In the genomic region with DNA sequence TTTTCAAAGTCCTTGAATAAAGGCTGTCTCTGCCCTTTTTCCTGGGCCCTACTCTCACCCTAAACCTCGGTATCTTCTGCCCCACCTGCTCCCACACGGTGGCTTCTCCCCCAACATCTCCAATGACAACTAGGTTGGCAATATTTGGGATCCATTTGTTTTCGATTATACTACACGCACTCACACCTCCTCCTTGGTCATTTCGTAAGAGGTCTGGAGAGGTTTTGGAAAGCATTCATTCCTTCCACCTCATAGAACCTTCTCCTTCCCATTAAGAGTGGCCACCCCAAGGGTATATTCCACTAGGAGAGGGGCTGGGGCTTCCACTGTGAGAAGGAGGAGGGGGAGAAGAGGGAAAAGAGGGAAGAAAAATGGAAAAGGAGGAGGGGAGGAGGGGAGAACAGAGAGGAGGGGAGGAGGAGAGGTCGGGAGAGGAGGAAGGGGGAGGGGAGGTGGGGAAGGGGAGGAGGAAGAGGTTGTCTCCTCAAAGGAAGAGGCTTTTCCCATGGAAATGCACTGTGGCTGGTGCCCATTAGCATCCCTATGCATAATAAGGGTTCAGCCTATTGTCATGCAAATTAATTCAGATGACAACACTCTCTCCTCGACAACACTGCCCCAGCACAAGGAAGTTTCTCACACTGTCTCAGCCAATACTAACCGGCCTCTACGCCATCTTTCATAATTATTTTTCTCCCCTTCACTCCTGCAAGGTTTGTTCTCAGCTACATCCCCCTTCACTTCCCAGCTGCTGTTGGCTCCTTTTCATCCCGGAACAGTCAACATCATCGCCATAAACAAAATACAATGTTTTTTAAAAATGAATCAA, we compare ENCODE assay signal across 12 cellular contexts. TPM values are rescaled to one million over a fixed set of nuclear protein-coding genes. Genes with fewer than 3 reads are reported as not detected.
DNase-seq lines count a peak whose midpoint lies in the region; ATAC-seq and TF ChIP-seq lines count a peak whose summit lies in the region.
"Had no signal": no experiment of that assay in that cellular context is flagged by ENCODE, and none has a peak within 500 bp of the region (broad histone marks: within the 10 kb centered on the region; RNA-seq: fewer than 3 reads in every experiment).

No MANE protein-coding gene starts in this region.

- H3K27ac ChIP-seq in GM23338 (ENCODE audit: low read depth) (peak overlapping the region; percentile 96), SJCRH30 (peak overlapping the region; percentile 58), right cardiac atrium (ENCODE audit: low read length) (peak overlapping the region; percentile 97), sigmoid colon (no peak overlapping the region)
- H3K27ac ChIP-seq: thoracic aorta had no signal

- no peak for TF ChIP-seq POLR2A in sigmoid colon (IDR thresholded peaks at IDR 0.05)

- TF ChIP-seq CTCF in GM23338 (conservative IDR thresholded peaks at IDR 0.05; ENCODE audit: low read depth in 2 of 2): no peak
- TF ChIP-seq CTCF in HFFc6 (IDR thresholded peaks at IDR 0.05): no peak
- no peak for TF ChIP-seq CTCF in sigmoid colon (IDR thresholded peaks at IDR 0.05)

- peak; percentile 97 for ATAC-seq in GM23338
- peak; percentile 19 to 46 for ATAC-seq in right cardiac atrium

- no peaks in the 10 kb centered on the region for H4K20me1 ChIP-seq in GM23338 (replicated peaks; ENCODE audit: insufficient read depth)

- H3K36me3 Mint-ChIP-seq in GM23338 (ENCODE audit: low read depth): peaks cover 9% of the 10 kb centered on the region
- no peaks in the 10 kb centered on the region for H3K36me3 Mint-ChIP-seq in HFFc6 (ENCODE audit: low read depth)
- no peaks in the 10 kb centered on the region for H3K36me3 Mint-ChIP-seq in T-helper 2 cell treated with Interferon-gamma antibody and Interleukin-4, amounts not matched to agents 5 μg/mL and 100 μg/mL, for 36 hours (ENCODE audit: low read depth)

- intact Hi-C loops in right cardiac atrium (cut with DNase I) (no loop called here), sigmoid colon (cut with DNase I) (no loop called here)

- no peaks in the 10 kb centered on the region for H3K79me2 ChIP-seq in GM23338 (replicated peaks; ENCODE audit: insufficient read depth)

- WGBS in right cardiac atrium: 53% methylated on average over 11 of the region's 11 CpGs
- WGBS in sigmoid colon, 2 donors: 61 to 81% methylated on average over 11 of the region's 11 CpGs

- DNase-seq in GM23338 (ENCODE audit: low spot score) (peak; percentile 99), SJCRH30 (peak in 1 of 2 experiments; percentile 29), right cardiac atrium (no peak), pons (ENCODE audit: low spot score) (peak; percentile 91), HFFc6 (no peak), sigmoid colon (no peak)
- DNase-seq in activated T-cell treated with anti-CD3 and anti-CD28 coated beads, Interleukin-2, amount 50 U/mL, for 48 hours: no peak
- no peak for DNase-seq in T-helper 2 cell treated with Interferon-gamma antibody and Interleukin-4, amounts not matched to agents 5 μg/mL and 100 μg/mL, for 36 hours (ENCODE audit: low spot score)
- DNase-seq: NCI-H1436 had no signal

- H3K4me1 ChIP-seq in GM23338 (ENCODE audit: insufficient read depth) (peaks cover 21% of the 10 kb centered on the region), SJCRH30 (peaks cover 18% of the 10 kb centered on the region), right cardiac atrium (ENCODE audit: control insufficient read depth, insufficient read depth, low read length) (peaks cover 2% of the 10 kb centered on the region), sigmoid colon (peaks cover 0 to 14% (median 11%) of the 10 kb centered on the region in 4 donors)

- H3K9me2 ChIP-seq in GM23338 (ENCODE audit: insufficient read depth): peaks cover 13% of the 10 kb centered on the region

- H3F3A ChIP-seq in GM23338 (replicated peaks; ENCODE audit: low read depth): no peaks in the 10 kb centered on the region

- H3K36me3 ChIP-seq in GM23338 (ENCODE audit: insufficient read depth) (no peaks in the 10 kb centered on the region), SJCRH30 (no peaks in the 10 kb centered on the region), sigmoid colon (no peaks in the 10 kb centered on the region)
- H3K36me3 ChIP-seq: adrenal gland, thoracic aorta had no signal

- H3K9me3 ChIP-seq in SJCRH30 (replicated peaks) (no peaks in the 10 kb centered on the region), right cardiac atrium (ENCODE audit: control insufficient read depth, low read length) (no peaks in the 10 kb centered on the region), sigmoid colon (no peaks in the 10 kb centered on the region)
- H3K9me3 ChIP-seq: adrenal gland, thoracic aorta had no signal

- TF ChIP-seq EP300 in sigmoid colon (IDR thresholded peaks at IDR 0.05): no peak

- H3K4me1 Mint-ChIP-seq in GM23338 (peaks cover 40% of the 10 kb centered on the region), HFFc6 (ENCODE audit: low read depth) (peaks cover 22% of the 10 kb centered on the region)
- H3K4me1 Mint-ChIP-seq in T-helper 2 cell treated with Interferon-gamma antibody and Interleukin-4, amounts not matched to agents 5 μg/mL and 100 μg/mL, for 36 hours (ENCODE audit: low read depth): no peaks in the 10 kb centered on the region

- no peak overlapping the region for H2AFZ ChIP-seq in GM23338

- H3K9me3 Mint-ChIP-seq in GM23338 (no peaks in the 10 kb centered on the region; the same call in 1 of the 3 replicates), HFFc6 (no peaks in the 10 kb centered on the region)
- H3K9me3 Mint-ChIP-seq in T-helper 2 cell treated with Interferon-gamma antibody and Interleukin-4, amounts not matched to agents 5 μg/mL and 100 μg/mL, for 36 hours: no peaks in the 10 kb centered on the region

- peaks cover 7% of the 10 kb centered on the region for H3K27me3 Mint-ChIP-seq in GM23338 (ENCODE audit: insufficient read depth, low read depth, poor library complexity)
- H3K27me3 Mint-ChIP-seq in HFFc6 (ENCODE audit: insufficient read depth): peaks cover 6% of the 10 kb centered on the region
- H3K27me3 Mint-ChIP-seq in T-helper 2 cell treated with Interferon-gamma antibody and Interleukin-4, amounts not matched to agents 5 μg/mL and 100 μg/mL, for 36 hours (ENCODE audit: low read depth): no peaks in the 10 kb centered on the region

- H3K27me3 ChIP-seq in GM23338 (ENCODE audit: insufficient read depth) (no peaks in the 10 kb centered on the region), SJCRH30 (no peaks in the 10 kb centered on the region), right cardiac atrium (ENCODE audit: control insufficient read depth, insufficient read depth) (no peaks in the 10 kb centered on the region), sigmoid colon (no peaks in the 10 kb centered on the region)
- H3K27me3 ChIP-seq: adrenal gland had no signal

- H3K4me3 Mint-ChIP-seq in GM23338 (peak overlapping the region; percentile 47), HFFc6 (no peak overlapping the region)
- H3K4me3 Mint-ChIP-seq in T-helper 2 cell treated with Interferon-gamma antibody and Interleukin-4, amounts not matched to agents 5 μg/mL and 100 μg/mL, for 36 hours: no peak overlapping the region

- H3K27ac Mint-ChIP-seq in GM23338: peak overlapping the region; percentile 97
- no peak overlapping the region for H3K27ac Mint-ChIP-seq in HFFc6
- no peak overlapping the region for H3K27ac Mint-ChIP-seq in T-helper 2 cell treated with Interferon-gamma antibody and Interleukin-4, amounts not matched to agents 5 μg/mL and 100 μg/mL, for 36 hours

- H3K4me3 ChIP-seq in GM23338: peak overlapping the region; percentile 24; the same call in 1 of the 2 replicates
- peak overlapping the region; percentile 27 for H3K4me3 ChIP-seq in SJCRH30
- no peak overlapping the region for H3K4me3 ChIP-seq in right cardiac atrium (ENCODE audit: low read length)
- H3K4me3 ChIP-seq in sigmoid colon: no peak overlapping the region
- H3K4me3 ChIP-seq: thoracic aorta had no signal

- H3K4me2 ChIP-seq in GM23338: peak overlapping the region; percentile 52

TF ChIP-seq in GM23338, 12 proteins besides CTCF, POLR2A, EP300 and RAD21 (continues in another document):
- peak; percentile 81; the same call in 1 of the 2 replicates for TF ChIP-seq ZNF114 (CRISPR knock-in tag; IDR thresholded peaks at IDR 0.05)
- TF ChIP-seq CREB1 (CRISPR knock-in tag; IDR thresholded peaks at IDR 0.05; ENCODE audit: low read depth): peak; percentile 62; the same call in 1 of the 2 replicates
- no peak for TF ChIP-seq STAT1 (IDR thresholded peaks at IDR 0.05; ENCODE audit: unreplicated experiment)

RNA-seq across cellular contexts. Expression of gene SOX9, which starts 30.0 kb away (rescaled TPM):
- total RNA-seq in GM23338 (2014; rRNA removed; shearing (Covaris generic)): 4.4 and 5.8 TPM in 2 replicates
- 4.4 and 4.8 TPM in 2 replicates for polyA plus RNA-seq in GM23338 (2016; fragmentation: Nextera tagmentation; extraction: Ambion mirVana)
- total RNA-seq in SJCRH30 (2014; rRNA removed; shearing (Covaris generic)): 104 and 105 TPM in 2 replicates
- total RNA-seq in right cardiac atrium: 10 to 100 TPM; 10.5 to 23.5 (median 20.6) TPM
- 12.5 TPM for polyA plus RNA-seq in right cardiac atrium
- 1 to 10 TPM in 3 of 6 experiments, under 1 TPM in 3; 0.71 to 4.2 (median 1.00) TPM for total RNA-seq in HFFc6 (2021; fragmentation: NEBNext Ultra II Directional; extraction: Animal tissue kit (Norgen Biotek cat#: 25700))
- total RNA-seq in sigmoid colon: 1 to 10 TPM in 1 of 4 donors, under 1 TPM in 2, not detected in 1; 0.28 to 2.1 (median 0.49) TPM
- 10 to 100 TPM in 2 of 3 donors, 1 to 10 TPM in 1; 7.8 to 22.7 (median 15.3) TPM for polyA plus RNA-seq in sigmoid colon
- total RNA-seq: endothelial cell of umbilical vein had no signal
- polyA plus RNA-seq: endothelial cell of umbilical vein had no signal

Comparison
In these comparisons a context has a peak if more than half of its experiments do, and no peak if none do; other contexts are left out.
1. DNase-seq: peak in GM23338 (single experiment) and pons (single experiment); none in right cardiac atrium (0 of 3), activated T-cell treated with anti-CD3 and anti-CD28 coated beads, Interleukin-2, amount 50 U/mL, for 48 hours (0 of 2), HFFc6 (single experiment), T-helper 2 cell treated with Interferon-gamma antibody and Interleukin-4, amounts not matched to agents 5 μg/mL and 100 μg/mL, for 36 hours (single experiment) and sigmoid colon (single experiment).
2. H3K27ac ChIP-seq: peak in GM23338 (single experiment), SJCRH30 (single experiment) and right cardiac atrium (single experiment); none in sigmoid colon (0 of 4).
3. H3K4me3 ChIP-seq: peak in GM23338 (single experiment) and SJCRH30 (single experiment); none in right cardiac atrium (single experiment) and sigmoid colon (0 of 4).